Comparison of ENCODE assay signal across 2 cellular contexts in the genomic region with DNA sequence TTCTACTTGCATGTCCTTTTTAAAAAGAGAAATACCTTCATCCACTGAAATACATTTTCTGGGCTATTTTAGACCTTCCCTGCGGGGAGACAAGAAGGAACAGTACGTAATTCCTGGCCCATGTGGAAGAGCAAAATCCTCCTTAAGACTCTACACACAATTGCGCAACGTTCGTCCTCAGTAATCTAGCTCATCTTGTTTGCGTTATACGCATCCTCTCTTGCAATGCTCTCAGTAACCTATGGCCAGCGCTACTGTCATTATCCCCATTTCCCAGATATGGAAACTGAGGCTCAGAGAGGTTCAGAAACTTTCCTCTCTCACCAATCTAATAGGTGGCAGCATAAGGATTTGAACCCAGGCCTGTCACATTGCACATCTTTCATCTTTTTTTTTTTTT.
TF ChIP-seq lines count a peak whose summit lies in the region.

No MANE protein-coding gene starts in this region.

TF ChIP-seq in Ishikawa, 13 proteins besides CTCF, POLR2A, EP300 and RAD21:
- no peak for TF ChIP-seq FOXM1 (IDR thresholded peaks at IDR 0.05; ENCODE audit: borderline replicate concordance, low read depth)
- TF ChIP-seq, protein P1, sequence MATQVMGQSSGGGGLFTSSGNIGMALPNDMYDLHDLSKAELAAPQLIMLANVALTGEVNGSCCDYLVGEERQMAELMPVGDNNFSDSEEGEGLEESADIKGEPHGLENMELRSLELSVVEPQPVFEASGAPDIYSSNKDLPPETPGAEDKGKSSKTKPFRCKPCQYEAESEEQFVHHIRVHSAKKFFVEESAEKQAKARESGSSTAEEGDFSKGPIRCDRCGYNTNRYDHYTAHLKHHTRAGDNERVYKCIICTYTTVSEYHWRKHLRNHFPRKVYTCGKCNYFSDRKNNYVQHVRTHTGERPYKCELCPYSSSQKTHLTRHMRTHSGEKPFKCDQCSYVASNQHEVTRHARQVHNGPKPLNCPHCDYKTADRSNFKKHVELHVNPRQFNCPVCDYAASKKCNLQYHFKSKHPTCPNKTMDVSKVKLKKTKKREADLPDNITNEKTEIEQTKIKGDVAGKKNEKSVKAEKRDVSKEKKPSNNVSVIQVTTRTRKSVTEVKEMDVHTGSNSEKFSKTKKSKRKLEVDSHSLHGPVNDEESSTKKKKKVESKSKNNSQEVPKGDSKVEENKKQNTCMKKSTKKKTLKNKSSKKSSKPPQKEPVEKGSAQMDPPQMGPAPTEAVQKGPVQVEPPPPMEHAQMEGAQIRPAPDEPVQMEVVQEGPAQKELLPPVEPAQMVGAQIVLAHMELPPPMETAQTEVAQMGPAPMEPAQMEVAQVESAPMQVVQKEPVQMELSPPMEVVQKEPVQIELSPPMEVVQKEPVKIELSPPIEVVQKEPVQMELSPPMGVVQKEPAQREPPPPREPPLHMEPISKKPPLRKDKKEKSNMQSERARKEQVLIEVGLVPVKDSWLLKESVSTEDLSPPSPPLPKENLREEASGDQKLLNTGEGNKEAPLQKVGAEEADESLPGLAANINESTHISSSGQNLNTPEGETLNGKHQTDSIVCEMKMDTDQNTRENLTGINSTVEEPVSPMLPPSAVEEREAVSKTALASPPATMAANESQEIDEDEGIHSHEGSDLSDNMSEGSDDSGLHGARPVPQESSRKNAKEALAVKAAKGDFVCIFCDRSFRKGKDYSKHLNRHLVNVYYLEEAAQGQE (IDR thresholded peaks at IDR 0.05; ENCODE audit: low read depth), result no peak
- TF ChIP-seq CEBPB (IDR thresholded peaks at IDR 0.05), result peak; percentile 55; the same call in 1 of the 2 replicates
- TF ChIP-seq, protein P2, sequence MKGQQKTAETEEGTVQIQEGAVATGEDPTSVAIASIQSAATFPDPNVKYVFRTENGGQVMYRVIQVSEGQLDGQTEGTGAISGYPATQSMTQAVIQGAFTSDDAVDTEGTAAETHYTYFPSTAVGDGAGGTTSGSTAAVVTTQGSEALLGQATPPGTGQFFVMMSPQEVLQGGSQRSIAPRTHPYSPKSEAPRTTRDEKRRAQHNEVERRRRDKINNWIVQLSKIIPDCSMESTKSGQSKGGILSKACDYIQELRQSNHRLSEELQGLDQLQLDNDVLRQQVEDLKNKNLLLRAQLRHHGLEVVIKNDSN (IDR thresholded peaks at IDR 0.05), result no peak
- TF ChIP-seq CREB1 (IDR thresholded peaks at IDR 0.05; ENCODE audit: low read depth), result no peak
- TF ChIP-seq NFIC (IDR thresholded peaks at IDR 0.05), result no peak
- TF ChIP-seq TAF1 (IDR thresholded peaks at IDR 0.05; ENCODE audit: low read depth), result no peak
- TF ChIP-seq ZBTB7A (IDR thresholded peaks at IDR 0.05; ENCODE audit: low read depth), result no peak

TF ChIP-seq in H1, 55 proteins besides CTCF, POLR2A, EP300 and RAD21:
- TF ChIP-seq GABPA (IDR thresholded peaks at IDR 0.05; ENCODE audit: borderline replicate concordance, insufficient read depth, low read length) (no peak), CEBPB (IDR thresholded peaks at IDR 0.05; ENCODE audit: low read depth, low read length) (peak; percentile 69)
